Comparison of ENCODE assay signal across 8 cellular contexts in the genomic region with DNA sequence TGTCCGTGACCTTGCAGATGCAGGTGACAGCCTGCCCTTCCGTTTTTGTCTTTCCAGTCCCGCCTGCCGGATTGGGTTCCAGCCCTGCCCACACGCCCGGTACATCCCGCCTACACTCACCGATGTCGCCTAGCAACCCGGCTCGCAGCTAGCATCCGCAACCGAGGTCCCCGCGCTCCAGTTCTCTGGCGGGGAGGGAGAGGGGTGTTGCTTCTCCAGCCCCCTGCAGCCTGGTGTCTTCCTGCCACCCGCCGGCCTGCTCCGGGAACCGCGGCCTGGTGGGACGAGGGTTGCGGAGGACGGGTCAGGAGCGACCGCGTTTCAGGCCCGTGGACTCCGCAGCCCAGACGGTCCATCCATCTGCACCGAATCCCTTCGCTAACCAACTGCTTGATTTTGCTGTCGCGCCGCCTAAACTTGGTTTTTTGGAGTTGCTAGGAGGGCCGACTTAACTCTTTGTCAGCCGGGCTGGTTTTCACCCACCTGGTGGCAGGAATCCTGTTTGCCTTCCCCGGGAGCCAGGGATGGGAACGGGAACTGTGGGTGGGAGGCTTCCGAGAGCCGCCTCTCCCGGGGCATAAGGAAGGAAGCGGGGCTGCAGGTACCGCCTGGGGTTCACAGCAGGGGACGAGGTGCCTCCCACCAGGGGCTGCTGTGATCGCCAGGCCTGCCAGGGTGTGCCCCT. TPM values are rescaled to one million over a fixed set of nuclear protein-coding genes. Genes with fewer than 3 reads are reported as not detected.
DNase-seq lines count a peak whose midpoint lies in the region; TF ChIP-seq lines count a peak whose summit lies in the region.

No MANE protein-coding gene starts in this region.

- no peaks in the 10 kb centered on the region for H3K9me3 ChIP-seq in Peyer's patch
- H3K9me3 ChIP-seq in iPS-18c (ENCODE audit: control insufficient read depth, insufficient read depth, low read length): no peaks in the 10 kb centered on the region
- no peaks in the 10 kb centered on the region for H3K9me3 ChIP-seq in PC-9 (ENCODE audit: insufficient read depth, low read depth)
- peaks cover 5% of the 10 kb centered on the region for H3K9me3 ChIP-seq in mesenchymal stem cell (ENCODE audit: control insufficient read depth, low read length)

- no peak overlapping the region for H2BK15ac ChIP-seq in mesenchymal stem cell (ENCODE audit: low read depth, poor library complexity, severe bottlenecking)

- WGBS in mesenchymal stem cell: 7% methylated on average over 43 of the region's 46 CpGs

- POLR2A ChIA-PET in PC-9 (lab: Charles Lee; ENCODE audit: unreplicated experiment): no interaction called here

- no peak overlapping the region for H3K4ac ChIP-seq in mesenchymal stem cell (ENCODE audit: low read depth in 1 of 2, low read length in 2 of 2)

- H3K4me1 ChIP-seq in Peyer's patch (peaks cover 0 to 14% (median 9%) of the 10 kb centered on the region in 4 donors), PC-9 (replicated peaks; ENCODE audit: insufficient read depth) (no peaks in the 10 kb centered on the region), mesenchymal stem cell (ENCODE audit: control insufficient read depth, insufficient read depth, low read depth, low read length) (peaks cover 8% of the 10 kb centered on the region)

- H3K27me3 ChIP-seq in Peyer's patch (peaks cover 0 to 10% of the 10 kb centered on the region in 2 donors), PC-9 (ENCODE audit: insufficient read depth, low read depth) (peaks cover 9% of the 10 kb centered on the region), mesenchymal stem cell (ENCODE audit: control insufficient read depth in 1 of 2, insufficient read depth in 1 of 2, low read length in 2 of 2) (peaks cover 40 to 49% of the 10 kb centered on the region in 2 experiments)

- no peak overlapping the region for H2BK120ac ChIP-seq in mesenchymal stem cell (ENCODE audit: low read depth, low read length)

- CTCF ChIA-PET in PC-9 (lab: Charles Lee): no interaction called here

- no peaks in the 10 kb centered on the region for H3K9me2 ChIP-seq in PC-9 (ENCODE audit: insufficient read depth)

- no peak overlapping the region for H2BK5ac ChIP-seq in mesenchymal stem cell (ENCODE audit: low read depth, low read length, poor library complexity, severe bottlenecking)

- H3K79me1 ChIP-seq in mesenchymal stem cell (replicated peaks; ENCODE audit: low read length, poor library complexity, severe bottlenecking): no peaks in the 10 kb centered on the region

- H2AFZ ChIP-seq in PC-9 (no peak overlapping the region), mesenchymal stem cell (ENCODE audit: low read depth, low read length) (no peak overlapping the region)

- H2AK5ac ChIP-seq in mesenchymal stem cell (ENCODE audit: low read length, severe bottlenecking): no peak overlapping the region

- peak overlapping the region in 3 of 4 donors; percentile 13 to 40 (median 31) for H3K4me3 ChIP-seq in Peyer's patch
- peak overlapping the region; percentile 45; the same call in 1 of the 2 replicates for H3K4me3 ChIP-seq in iPS-18c (ENCODE audit: insufficient read depth, low read depth, low read length)
- H3K4me3 ChIP-seq in PC-9: no peak overlapping the region
- peak overlapping the region in 1 of 2 experiments; percentile 49 for H3K4me3 ChIP-seq in mesenchymal stem cell (ENCODE audit: insufficient read depth in 1 of 2, low read depth in 1 of 2, low read length in 2 of 2)

- H4K20me1 ChIP-seq in PC-9 (ENCODE audit: insufficient read depth): no peaks in the 10 kb centered on the region

- H3K27ac ChIP-seq in Peyer's patch (no peak overlapping the region), angular gyrus (ENCODE audit: low read depth, low read length) (peak overlapping the region; percentile 82), PC-9 (no peak overlapping the region), mesenchymal stem cell (ENCODE audit: low read length, poor library complexity, severe bottlenecking) (no peak overlapping the region)

- H3K4me2 ChIP-seq in PC-9 (no peak overlapping the region), mesenchymal stem cell (ENCODE audit: low read length, poor library complexity, severe bottlenecking) (no peak overlapping the region)

- H4K8ac ChIP-seq in mesenchymal stem cell (ENCODE audit: low read length): no peak overlapping the region

- H3K9ac ChIP-seq in mesenchymal stem cell (ENCODE audit: low read length): no peak overlapping the region

- H4K91ac ChIP-seq in mesenchymal stem cell (ENCODE audit: low read length): no peak overlapping the region

- H3K14ac ChIP-seq in mesenchymal stem cell (ENCODE audit: low read length in 2 of 2): no peak overlapping the region

- H3F3A ChIP-seq in PC-9 (ENCODE audit: insufficient read depth, low read depth): no peaks in the 10 kb centered on the region

- H3K79me2 ChIP-seq in PC-9 (ENCODE audit: low read depth): no peaks in the 10 kb centered on the region

- H3K23ac ChIP-seq in mesenchymal stem cell (ENCODE audit: low read length in 2 of 2): peak overlapping the region in 1 of 2 experiments; percentile 96

- H2BK12ac ChIP-seq in mesenchymal stem cell (ENCODE audit: low read length in 2 of 2): no peak overlapping the region

- intact Hi-C loops in PC-9 (cut with micrococcal nuclease; ENCODE audit: unreplicated experiment): no loop called here

- no peak overlapping the region for H3K18ac ChIP-seq in mesenchymal stem cell (ENCODE audit: low read depth in 1 of 2, low read length in 2 of 2)

- DNase-seq in DMS79 (lab: John Stamatoyannopoulos, UW) (peak; percentile 45), Peyer's patch (peak in 2 of 3 donors; percentile 59 to 77), PC-9 (no peak), HT-29 (ENCODE audit: low spot score) (no peak), mesenchymal stem cell (no peak)
- DNase-seq in stimulated activated CD4-positive, alpha-beta T cell treated with anti-CD3 and anti-CD28 coated beads, Interleukin-4, amount 100 ng/mL, for 4 hours: peak; percentile 58 to 63

- BruUV-seq in PC-9 (replicated peaks; lab: Mats Ljungman, UMichigan): no TSS peak

- TF ChIP-seq POLR2A in Peyer's patch (IDR thresholded peaks at IDR 0.05): no peak

- TF ChIP-seq CTCF in Peyer's patch (IDR thresholded peaks at IDR 0.05) (no peak), PC-9 (conservative IDR thresholded peaks at IDR 0.05) (no peak)

- H3K36me3 ChIP-seq in Peyer's patch: no peaks in the 10 kb centered on the region
- H3K36me3 ChIP-seq in PC-9 (ENCODE audit: low read depth): no peaks in the 10 kb centered on the region
- H3K36me3 ChIP-seq in mesenchymal stem cell (ENCODE audit: control insufficient read depth in 1 of 2, insufficient read depth in 2 of 2, low read depth in 1 of 2, low read length in 2 of 2): no peaks in the 10 kb centered on the region

RNA-seq across cellular contexts. Expression of a gene that starts 15.4 kb away (rescaled TPM):
- total RNA-seq in Peyer's patch: 10 to 100 TPM in 1 of 4 donors, 1 to 10 TPM in 3; 2.5 to 13.1 (median 5.6) TPM
- total RNA-seq in PC-9 (2021): not detected in 2 replicates
- 0.92 TPM in 1 of 2 replicates, not detected in the other for total RNA-seq in HT-29 (2014; rRNA removed; shearing (Covaris generic))
- polyA plus RNA-seq in mesenchymal stem cell (2013, experiment 1 of 2): not detected
- not detected for polyA plus RNA-seq in mesenchymal stem cell (2013, experiment 2 of 2)

RNA-seq across cellular contexts. Expression of a gene that starts 29.5 kb away (rescaled TPM):
- total RNA-seq in Peyer's patch: not detected
- total RNA-seq in PC-9 (2021): not detected in 2 replicates
- not detected in 2 replicates for total RNA-seq in HT-29 (2014; rRNA removed; shearing (Covaris generic))
- not detected for polyA plus RNA-seq in mesenchymal stem cell (2013, experiment 1 of 2)
- not detected for polyA plus RNA-seq in mesenchymal stem cell (2013, experiment 2 of 2)

RNA-seq across cellular contexts. Expression of a gene that starts 39.1 kb away (rescaled TPM):
- total RNA-seq in Peyer's patch: 10 to 100 TPM; 21.4 to 58.5 (median 47.2) TPM
- 31.6 and 42.0 TPM in 2 replicates for total RNA-seq in PC-9 (2021)
- 50.7 and 59.5 TPM in 2 replicates for total RNA-seq in HT-29 (2014; rRNA removed; shearing (Covaris generic))
- polyA plus RNA-seq in mesenchymal stem cell (2013, experiment 1 of 2): 54.1 TPM
- 56.4 TPM for polyA plus RNA-seq in mesenchymal stem cell (2013, experiment 2 of 2)

RNA-seq across cellular contexts. Expression of a gene that starts 40.1 kb away (rescaled TPM):
- 10 to 100 TPM; 28.5 to 48.1 (median 41.8) TPM for total RNA-seq in Peyer's patch
- 16.0 and 22.1 TPM in 2 replicates for total RNA-seq in PC-9 (2021)
- 31.4 TPM in 2 replicates for total RNA-seq in HT-29 (2014; rRNA removed; shearing (Covaris generic))
- 12.8 TPM for polyA plus RNA-seq in mesenchymal stem cell (2013, experiment 1 of 2)
- polyA plus RNA-seq in mesenchymal stem cell (2013, experiment 2 of 2): 13.3 TPM

Comparison
In these comparisons a context has a peak if more than half of its experiments do, and no peak if none do; other contexts are left out.
1. DNase-seq: peak in DMS79 (single experiment), Peyer's patch (2 of 3) and stimulated activated CD4-positive, alpha-beta T cell treated with anti-CD3 and anti-CD28 coated beads, Interleukin-4, amount 100 ng/mL, for 4 hours (2 of 2); none in PC-9 (0 of 2), HT-29 (single experiment) and mesenchymal stem cell (single experiment).